In the genomic region with DNA sequence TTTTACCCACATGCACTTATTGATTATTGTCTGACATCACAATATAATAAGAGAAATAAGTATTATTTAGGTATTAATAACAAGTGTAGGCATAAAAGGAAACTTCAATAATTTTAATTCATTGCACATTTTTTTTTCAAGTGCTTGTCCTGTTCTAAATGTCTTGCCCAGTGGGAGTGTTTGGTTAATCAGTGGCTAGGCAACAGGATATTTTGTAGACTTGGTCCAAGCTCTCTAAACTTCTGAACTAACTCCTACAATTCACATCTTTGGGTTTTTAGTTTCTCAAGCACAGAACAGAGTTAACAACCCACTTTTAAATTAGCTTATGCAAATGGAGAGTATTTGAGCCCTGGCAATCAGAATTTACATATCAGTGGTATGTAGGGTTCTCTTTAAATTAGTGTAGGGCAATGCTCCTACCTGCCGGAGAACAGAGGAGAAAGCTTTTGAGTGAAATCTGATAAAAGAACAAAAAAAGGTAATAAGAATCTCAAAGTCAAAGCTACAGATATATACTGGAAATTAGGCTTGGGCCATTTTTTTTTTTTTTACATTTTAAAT, we compare ENCODE assay signal across 14 cellular contexts.
A peak's percentile ranks its signal among the peaks of the same experiment; 100 is the strongest.
DNase-seq lines count a peak whose midpoint lies in the region; ATAC-seq and TF ChIP-seq lines count a peak whose summit lies in the region.
"Had no signal": no experiment of that assay in that cellular context is flagged by ENCODE, and none has a peak within 500 bp of the region (broad histone marks: within the 10 kb centered on the region; RNA-seq: fewer than 3 reads in every experiment).

No MANE protein-coding gene starts in this region.

- H3K4me1 ChIP-seq in NT2/D1 (ENCODE audit: insufficient read depth, insufficient read length) (no peaks in the 10 kb centered on the region), iPS-20b (ENCODE audit: insufficient read depth, low read length) (peaks cover 10% of the 10 kb centered on the region; the same call in 1 of the 2 replicates), A673 (ENCODE audit: insufficient read depth, low read length, poor library complexity, severe bottlenecking) (no peaks in the 10 kb centered on the region)
- H3K4me1 ChIP-seq: BE2C had no signal

- CTCF ChIA-PET in A673 (lab: Charles Lee) = no interaction called here

- ATAC-seq in stimulated activated naive CD8-positive, alpha-beta T cell treated with anti-CD3 and anti-CD28 coated beads, Interleukin-15, amount 100 ng/mL, for 72 hours = no peak

- BruUV-seq in A673 (replicated peaks; lab: Mats Ljungman, UMichigan) = no TSS peak

- H3K4me1 Mint-ChIP-seq in stimulated activated naive CD8-positive, alpha-beta T cell treated with anti-CD3 and anti-CD28 coated beads, Interleukin-15, amount 100 ng/mL, for 72 hours = no peaks in the 10 kb centered on the region
- H3K4me1 Mint-ChIP-seq: CD4-positive, CD25-positive, alpha-beta regulatory T cell; CD8-positive, alpha-beta memory T cell had no signal

- no peak overlapping the region for H3K27ac Mint-ChIP-seq in stimulated activated naive CD8-positive, alpha-beta T cell treated with anti-CD3 and anti-CD28 coated beads, Interleukin-15, amount 100 ng/mL, for 72 hours
- H3K27ac Mint-ChIP-seq: CD4-positive, CD25-positive, alpha-beta regulatory T cell; CD8-positive, alpha-beta memory T cell had no signal

- no peaks in the 10 kb centered on the region for H3K9me3 Mint-ChIP-seq in stimulated activated naive CD8-positive, alpha-beta T cell treated with anti-CD3 and anti-CD28 coated beads, Interleukin-15, amount 100 ng/mL, for 72 hours

- H3K27ac ChIP-seq in iPS-20b (ENCODE audit: low read length) (no peak overlapping the region), A673 (ENCODE audit: low read depth, low read length, poor library complexity, severe bottlenecking) (no peak overlapping the region)

- no peaks in the 10 kb centered on the region for H3K36me3 ChIP-seq in NT2/D1 (ENCODE audit: insufficient read depth, insufficient read length, low read length)
- no peaks in the 10 kb centered on the region for H3K36me3 ChIP-seq in iPS-20b (ENCODE audit: insufficient read depth, low read depth, low read length)
- no peaks in the 10 kb centered on the region for H3K36me3 ChIP-seq in A673 (ENCODE audit: insufficient read depth, low read length, poor library complexity, severe bottlenecking)
- H3K36me3 ChIP-seq: BE2C, HAP-1 had no signal

- H3K9ac ChIP-seq in NT2/D1 (ENCODE audit: insufficient read length, low read depth) = no peak overlapping the region
- H3K9ac ChIP-seq in iPS-20b (ENCODE audit: low read depth, low read length) = no peak overlapping the region

- no peak overlapping the region for H3K4me3 Mint-ChIP-seq in stimulated activated naive CD8-positive, alpha-beta T cell treated with anti-CD3 and anti-CD28 coated beads, Interleukin-15, amount 100 ng/mL, for 72 hours
- H3K4me3 Mint-ChIP-seq: CD4-positive, CD25-positive, alpha-beta regulatory T cell; CD8-positive, alpha-beta memory T cell had no signal

- H3K4me3 ChIP-seq in NT2/D1 (ENCODE audit: insufficient read length, low read depth) = no peak overlapping the region
- 0 out of 2 replicates have a peak overlapping the region, but pooled peaks have one; percentile 26 for H3K4me3 ChIP-seq in iPS-20b (ENCODE audit: low read length)
- H3K4me3 ChIP-seq in A673 (ENCODE audit: low read depth, low read length, poor library complexity, severe bottlenecking) = no peak overlapping the region
- H3K4me3 ChIP-seq: HAP-1 had no signal

- TF ChIP-seq CTCF in A673 (conservative IDR thresholded peaks at IDR 0.05; ENCODE audit: low read depth, low read length) = no peak

- DNase-seq in NT2/D1 (ENCODE audit: low read depth, low spot score) (peak; percentile 1), left kidney (ENCODE audit: low read depth, low spot score) (peak; percentile 55), DMS 273 (lab: John Stamatoyannopoulos, UW; ENCODE audit: unreplicated experiment) (no peak), A673 (ENCODE audit: low spot score) (no peak), LoVo (ENCODE audit: low spot score) (no peak)
- no peak for DNase-seq in stimulated activated naive CD8-positive, alpha-beta T cell treated with anti-CD3 and anti-CD28 coated beads, Interleukin-15, amount 100 ng/mL, for 72 hours
- DNase-seq: ACHN; BE2C; C1 segment of cervical spinal cord; CD4-positive, CD25-positive, alpha-beta regulatory T cell; CD8-positive, alpha-beta memory T cell; COR-L47 had no signal

- POLR2A ChIA-PET in A673 (lab: Charles Lee; ENCODE audit: low non-redundant PET) = no interaction called here

- intact Hi-C loops in A673 (cut with micrococcal nuclease; ENCODE audit: unreplicated experiment) = no loop called here

- no peaks in the 10 kb centered on the region for H3K27me3 ChIP-seq in NT2/D1 (ENCODE audit: insufficient read depth, insufficient read length)
- H3K27me3 ChIP-seq in iPS-20b (ENCODE audit: insufficient read depth, low read length) = no peaks in the 10 kb centered on the region
- H3K27me3 ChIP-seq in A673 (replicated peaks; ENCODE audit: insufficient read depth, low read depth, low read length, poor library complexity) = no peaks in the 10 kb centered on the region
- H3K27me3 ChIP-seq: BE2C had no signal

- H3K27me3 Mint-ChIP-seq in stimulated activated naive CD8-positive, alpha-beta T cell treated with anti-CD3 and anti-CD28 coated beads, Interleukin-15, amount 100 ng/mL, for 72 hours = no peaks in the 10 kb centered on the region
- H3K27me3 Mint-ChIP-seq: CD4-positive, CD25-positive, alpha-beta regulatory T cell; CD8-positive, alpha-beta memory T cell had no signal

- H3K9me3 ChIP-seq in NT2/D1 (ENCODE audit: insufficient read depth, low read length) (no peaks in the 10 kb centered on the region), iPS-20b (ENCODE audit: insufficient read depth, low read depth, low read length) (no peaks in the 10 kb centered on the region), A673 (ENCODE audit: low read depth, low read length, poor library complexity, severe bottlenecking) (no peaks in the 10 kb centered on the region)
- H3K9me3 ChIP-seq: BE2C, HAP-1 had no signal

Comparison
In these comparisons a context has a peak if more than half of its experiments do, and no peak if none do; other contexts are left out.
1. DNase-seq: peak in NT2/D1 (single experiment) and left kidney (single experiment); none in DMS 273 (single experiment), A673 (single experiment), stimulated activated naive CD8-positive, alpha-beta T cell treated with anti-CD3 and anti-CD28 coated beads, Interleukin-15, amount 100 ng/mL, for 72 hours (0 of 2) and LoVo (single experiment).